Comparison of ENCODE assay signal across 7 cellular contexts in the genomic region with DNA sequence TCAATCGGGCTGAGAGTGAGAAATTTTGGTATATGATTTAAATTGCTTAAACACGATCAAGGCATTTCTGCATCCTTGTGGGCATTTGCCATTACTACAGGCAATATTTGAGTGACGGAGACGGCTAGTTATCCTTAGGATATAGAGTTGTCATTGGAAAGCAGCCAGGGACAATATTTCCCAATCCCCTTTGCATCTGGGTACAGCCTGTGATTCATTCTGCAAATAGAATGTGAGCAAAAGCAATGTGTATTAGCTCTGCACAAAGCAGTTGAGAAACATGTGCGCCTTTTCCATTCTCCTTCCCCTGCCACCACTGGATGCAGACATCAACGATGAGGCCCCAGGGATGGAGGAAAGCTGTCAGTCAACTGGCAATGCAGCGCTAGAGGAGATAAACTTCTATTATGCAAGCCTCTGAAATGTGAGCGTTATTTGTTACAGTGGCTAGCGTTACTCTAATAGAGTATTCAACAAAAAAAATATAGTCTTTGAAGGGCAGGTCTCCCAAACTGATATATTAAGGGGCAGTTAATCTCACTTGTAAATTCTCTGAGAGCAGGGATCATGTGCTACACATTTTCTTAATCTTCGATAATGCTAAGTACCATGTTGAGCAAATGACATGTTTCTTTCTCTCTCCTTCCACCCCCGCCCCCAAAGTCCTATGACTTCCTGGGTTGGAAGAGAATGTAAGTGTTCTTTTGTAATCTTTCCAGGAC. TPM values are rescaled to one million over a fixed set of nuclear protein-coding genes. Genes with fewer than 3 reads are reported as not detected.
DNase-seq lines count a peak whose midpoint lies in the region; ATAC-seq, FAIRE-seq and TF ChIP-seq lines count a peak whose summit lies in the region.

No MANE protein-coding gene starts in this region.

- H3K4me3 ChIP-seq in fibroblast of villous mesenchyme (ENCODE audit: low read depth, low read length) (no peak overlapping the region), skeletal muscle cell (ENCODE audit: low read depth, low read length) (no peak overlapping the region)

- ATAC-seq in HG03095 (IDR thresholded peaks at IDR 0.05; ENCODE audit: unreplicated experiment), result no peak

- POLR2A ChIA-PET in RWPE1 (lab: Yijun Ruan, JAX; ENCODE audit: low non-redundant PET), result interaction anchor here (0.6 to 0.7 kb wide), 2 partner anchors 32 to 37 kb away, joined by 3 read pairs; a partner anchor contains a TSS

- CTCF ChIA-PET in RWPE1 (lab: Yijun Ruan, JAX), result interaction anchor here (0.6 to 1.8 kb wide), 6 partner anchors 8 to 927 kb away, joined by 3 to 10 read pairs (median 4); no protein-coding TSS in a partner anchor

- TF ChIP-seq CTCF in RWPE1 (conservative IDR thresholded peaks at IDR 0.05; ENCODE audit: low read depth) (peak; percentile 84), fibroblast of villous mesenchyme (IDR thresholded peaks at IDR 0.05; ENCODE audit: insufficient read depth, low read depth, low read length) (peak; percentile 45)

- peak overlapping the region; percentile 98 for H3K27ac ChIP-seq in RWPE1

- FAIRE-seq in GM19239 (lab: Jason Lieb, UNC), result no peak

- DNase-seq in HPDE6-E6E7 (ENCODE audit: extremely low spot score), result peak; percentile 100
- peak; percentile 99 for DNase-seq in RWPE1 (ENCODE audit: low spot score)
- peak; percentile 98 for DNase-seq in fibroblast of villous mesenchyme (ENCODE audit: low read depth)
- peak; percentile 98 for DNase-seq in skeletal muscle cell (ENCODE audit: low read depth)
- no peak for DNase-seq in stimulated activated naive CD4-positive, alpha-beta T cell (lab: John Stamatoyannopoulos, UW)
- no peak for DNase-seq in GM19239 (ENCODE audit: insufficient read length, low spot score)

RNA-seq across cellular contexts. Expression of a gene that starts 37.1 kb away (rescaled TPM):
- 35.4 and 63.0 TPM in 2 replicates for total RNA-seq in fibroblast of villous mesenchyme

Comparison
In these comparisons a context has a peak if more than half of its experiments do, and no peak if none do; other contexts are left out.
1. DNase-seq: peak in HPDE6-E6E7 (single experiment), RWPE1 (single experiment), fibroblast of villous mesenchyme (single experiment) and skeletal muscle cell (single experiment); none in stimulated activated naive CD4-positive, alpha-beta T cell (0 of 6) and GM19239 (single experiment).